Comparison of ENCODE assay signal across 1 cellular context in the genomic region with DNA sequence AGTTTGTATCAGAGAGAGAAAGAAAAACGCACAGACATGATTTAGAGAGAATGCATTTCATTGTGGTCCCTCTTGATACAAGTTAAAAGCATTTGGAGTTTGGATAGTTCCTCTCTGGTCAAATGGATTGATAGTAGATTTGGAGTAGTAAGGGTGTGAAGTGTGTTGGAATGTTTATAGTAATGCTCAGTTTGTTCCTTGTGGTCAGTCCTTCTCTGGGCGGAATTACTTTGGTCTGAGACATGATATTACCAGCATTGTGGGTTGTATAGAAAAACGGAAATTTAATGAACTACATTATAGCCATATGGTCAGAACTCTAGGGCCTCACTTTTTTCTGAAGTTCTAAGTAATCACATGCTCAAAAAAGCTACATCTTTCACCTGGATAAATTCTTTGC.
TF ChIP-seq lines count a peak whose summit lies in the region.

No MANE protein-coding gene starts in this region.

TF ChIP-seq in HEK293, 187 proteins besides CTCF, POLR2A, EP300 and RAD21:
- TF ChIP-seq ZNF140 (tag by site-specific recombination; IDR thresholded peaks at IDR 0.05), result no peak
- TF ChIP-seq ZNF600 (tag by site-specific recombination; IDR thresholded peaks at IDR 0.05), result 0 out of 2 replicates have a peak, but pooled peaks have one; percentile 31
TF ChIP-seq in HEK293: peak in this region for 1.
